8 cellular contexts compared by ENCODE assay signal in the genomic region with DNA sequence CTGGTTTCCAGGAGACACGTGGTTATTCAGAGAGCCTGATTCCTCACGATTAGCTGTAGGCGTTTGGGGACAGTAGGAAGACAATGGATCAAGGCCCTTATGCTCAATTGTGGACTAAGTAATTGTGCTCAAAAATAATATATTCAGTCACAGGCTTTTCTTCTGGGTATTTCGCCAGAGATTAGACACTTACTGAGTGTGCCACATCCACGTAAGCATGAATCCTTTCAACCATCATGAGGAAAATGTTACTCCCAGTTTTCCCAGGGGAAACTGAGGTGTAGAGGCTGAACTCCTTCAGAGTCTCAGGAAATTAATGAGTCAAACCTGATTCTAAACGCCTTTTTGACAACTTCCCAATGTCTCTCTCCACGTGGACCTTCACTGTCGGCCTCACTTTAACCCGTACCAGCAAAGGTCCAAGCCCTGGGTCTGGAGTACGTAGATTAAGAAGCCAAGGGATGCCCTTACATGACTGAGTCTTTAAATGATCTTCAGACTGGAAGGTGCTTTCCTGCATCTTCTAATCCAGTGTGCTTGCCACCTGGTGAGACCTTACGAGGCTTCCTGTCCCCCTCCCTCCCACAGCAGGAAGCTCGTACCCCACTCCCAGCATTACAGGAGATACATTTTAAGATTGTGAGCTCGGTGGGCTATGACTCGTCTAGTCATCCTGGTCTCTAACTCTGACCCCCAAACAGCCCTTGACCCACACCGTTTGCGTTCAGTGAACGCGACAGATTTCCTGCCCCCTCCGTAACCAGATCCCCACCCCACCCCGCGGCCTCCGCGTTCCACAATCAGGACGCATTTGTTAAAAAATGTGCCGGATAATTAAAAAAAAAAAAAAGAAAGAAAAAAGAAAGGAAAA. TPM values are rescaled to one million over a fixed set of nuclear protein-coding genes. Genes with fewer than 3 reads are reported as not detected.
DNase-seq lines count a peak whose midpoint lies in the region; ATAC-seq and TF ChIP-seq lines count a peak whose summit lies in the region.

No MANE protein-coding gene starts in this region.

- H3K9ac ChIP-seq in OCI-LY1 (ENCODE audit: low read length) = peak overlapping the region; percentile 91
- peak overlapping the region; percentile 95 for H3K9ac ChIP-seq in iPS-18a (ENCODE audit: low read length)

- H3K4me2 ChIP-seq in OCI-LY1 (ENCODE audit: low read length) = peak overlapping the region; percentile 98

- no peak for DNase-seq in GM12864 (ENCODE audit: low read depth)
- no peak for DNase-seq in activated naive CD8-positive, alpha-beta T cell treated with anti-CD3 and anti-CD28 coated beads, Interleukin-2, amount 10 ng/mL, durations not matched to agents 7 days and 5 days
- DNase-seq in stimulated activated CD4-positive, alpha-beta T cell treated with anti-CD3 and anti-CD28 coated beads, Interleukin-1b, Interleukin-23, amount 100 ng/mL, for 48 hours = peak; percentile 43
- DNase-seq in NCI-H510A treated with DMSO at 0.1 percent for 48 hours (lab: John Stamatoyannopoulos, UW) = no peak
- DNase-seq in COLO668 (lab: John Stamatoyannopoulos, UW; ENCODE audit: unreplicated experiment) = no peak

- H3K9me3 ChIP-seq in OCI-LY1 (ENCODE audit: low read length) (no peaks in the 10 kb centered on the region), iPS-18a (ENCODE audit: control insufficient read depth, low read depth, low read length) (no peaks in the 10 kb centered on the region)

- no peak for ATAC-seq in activated naive CD8-positive, alpha-beta T cell treated with anti-CD3 and anti-CD28 coated beads, Interleukin-2, amount 10 ng/mL, durations not matched to agents 7 days and 5 days (ENCODE audit: low read depth)
- ATAC-seq in HG02678 (IDR thresholded peaks at IDR 0.05; ENCODE audit: unreplicated experiment) = no peak

- peak overlapping the region; percentile 98 for H3K4me3 Mint-ChIP-seq in activated naive CD8-positive, alpha-beta T cell treated with anti-CD3 and anti-CD28 coated beads, Interleukin-2, amount 10 ng/mL, durations not matched to agents 7 days and 5 days

- H3K79me2 ChIP-seq in OCI-LY1 (ENCODE audit: insufficient read depth, low read length) = peaks cover 54% of the 10 kb centered on the region

- no peaks in the 10 kb centered on the region for H3K9me2 ChIP-seq in OCI-LY1 (ENCODE audit: low read depth, low read length)

- TF ChIP-seq CTCF in GM12864 (IDR thresholded peaks at IDR 0.05; ENCODE audit: low read depth, low read length, missing control alignments) (no peak), OCI-LY1 (IDR thresholded peaks at IDR 0.05; ENCODE audit: low read length) (no peak)

- H3K27me3 Mint-ChIP-seq in activated naive CD8-positive, alpha-beta T cell treated with anti-CD3 and anti-CD28 coated beads, Interleukin-2, amount 10 ng/mL, durations not matched to agents 7 days and 5 days = no peaks in the 10 kb centered on the region

- H3K36me3 ChIP-seq in OCI-LY1 (ENCODE audit: insufficient read depth, low read length) (peaks cover 29% of the 10 kb centered on the region), iPS-18a (ENCODE audit: control insufficient read depth, low read depth, low read length) (no peaks in the 10 kb centered on the region)

- POLR2A ChIA-PET in activated naive CD8-positive, alpha-beta T cell treated with anti-CD3 and anti-CD28 coated beads, Interleukin-2, amount 10 ng/mL, durations not matched to agents 7 days and 5 days (lab: Charles Lee) = interaction anchor here (1.2 to 3.8 kb wide), 5 partner anchors 12 to 146 kb away, joined by 4 to 25 read pairs (median 11); a partner anchor contains a TSS

- H3K27me3 ChIP-seq in OCI-LY1 (ENCODE audit: insufficient read depth, low read length) = no peaks in the 10 kb centered on the region
- H3K27me3 ChIP-seq in iPS-18a (ENCODE audit: control insufficient read depth, insufficient read depth, low read length) = peaks cover 39% of the 10 kb centered on the region

- peak overlapping the region; percentile 79 for H3K4me3 ChIP-seq in GM12864 (ENCODE audit: low read depth, low read length)
- H3K4me3 ChIP-seq in OCI-LY1 (ENCODE audit: low read depth, low read length, poor library complexity, severe bottlenecking) = peak overlapping the region; percentile 82
- peak overlapping the region; percentile 92 for H3K4me3 ChIP-seq in iPS-18a (ENCODE audit: low read length)

- H3K4me1 ChIP-seq in OCI-LY1 (ENCODE audit: insufficient read depth, low read length, severe bottlenecking) = peaks cover 55% of the 10 kb centered on the region
- H3K4me1 ChIP-seq in iPS-18a (ENCODE audit: control insufficient read depth, low read depth, low read length) = peaks cover 29% of the 10 kb centered on the region

- H3K27ac Mint-ChIP-seq in activated naive CD8-positive, alpha-beta T cell treated with anti-CD3 and anti-CD28 coated beads, Interleukin-2, amount 10 ng/mL, durations not matched to agents 7 days and 5 days = peak overlapping the region; percentile 97

- peaks cover 47% of the 10 kb centered on the region for H3K4me1 Mint-ChIP-seq in activated naive CD8-positive, alpha-beta T cell treated with anti-CD3 and anti-CD28 coated beads, Interleukin-2, amount 10 ng/mL, durations not matched to agents 7 days and 5 days

- no peaks in the 10 kb centered on the region for H3K9me3 Mint-ChIP-seq in activated naive CD8-positive, alpha-beta T cell treated with anti-CD3 and anti-CD28 coated beads, Interleukin-2, amount 10 ng/mL, durations not matched to agents 7 days and 5 days

- H4K20me1 ChIP-seq in OCI-LY1 (ENCODE audit: insufficient read depth, low read length) = peaks cover 3% of the 10 kb centered on the region; the same call in 1 of the 2 replicates

- H3F3A ChIP-seq in OCI-LY1 (ENCODE audit: insufficient read depth, low read length) = peaks cover 10% of the 10 kb centered on the region

- H2AFZ ChIP-seq in OCI-LY1 (ENCODE audit: low read length) = no peak overlapping the region

- peak overlapping the region; percentile 93 for H3K27ac ChIP-seq in OCI-LY1 (ENCODE audit: low read depth, low read length, poor library complexity, severe bottlenecking)
- no peak overlapping the region for H3K27ac ChIP-seq in iPS-18a (ENCODE audit: low read length)

- peaks cover 21% of the 10 kb centered on the region for H3K36me3 Mint-ChIP-seq in activated naive CD8-positive, alpha-beta T cell treated with anti-CD3 and anti-CD28 coated beads, Interleukin-2, amount 10 ng/mL, durations not matched to agents 7 days and 5 days

RNA-seq across cellular contexts. Expression of a gene that starts 1.7 kb away (rescaled TPM):
- 100 to 1,000 TPM; 965 to 980 TPM for total RNA-seq in activated naive CD8-positive, alpha-beta T cell treated with anti-CD3 and anti-CD28 coated beads, Interleukin-2, amount 10 ng/mL, durations not matched to agents 7 days and 5 days

RNA-seq across cellular contexts. Expression of a gene that starts 31.7 kb away (rescaled TPM):
- total RNA-seq in activated naive CD8-positive, alpha-beta T cell treated with anti-CD3 and anti-CD28 coated beads, Interleukin-2, amount 10 ng/mL, durations not matched to agents 7 days and 5 days = not detected

RNA-seq across cellular contexts. Expression of a gene that starts 43.0 kb away (rescaled TPM):
- total RNA-seq in activated naive CD8-positive, alpha-beta T cell treated with anti-CD3 and anti-CD28 coated beads, Interleukin-2, amount 10 ng/mL, durations not matched to agents 7 days and 5 days = 10 to 100 TPM; 86.7 to 90.2 TPM
